ENCODE assay signal across 8 cellular contexts in the genomic region with DNA sequence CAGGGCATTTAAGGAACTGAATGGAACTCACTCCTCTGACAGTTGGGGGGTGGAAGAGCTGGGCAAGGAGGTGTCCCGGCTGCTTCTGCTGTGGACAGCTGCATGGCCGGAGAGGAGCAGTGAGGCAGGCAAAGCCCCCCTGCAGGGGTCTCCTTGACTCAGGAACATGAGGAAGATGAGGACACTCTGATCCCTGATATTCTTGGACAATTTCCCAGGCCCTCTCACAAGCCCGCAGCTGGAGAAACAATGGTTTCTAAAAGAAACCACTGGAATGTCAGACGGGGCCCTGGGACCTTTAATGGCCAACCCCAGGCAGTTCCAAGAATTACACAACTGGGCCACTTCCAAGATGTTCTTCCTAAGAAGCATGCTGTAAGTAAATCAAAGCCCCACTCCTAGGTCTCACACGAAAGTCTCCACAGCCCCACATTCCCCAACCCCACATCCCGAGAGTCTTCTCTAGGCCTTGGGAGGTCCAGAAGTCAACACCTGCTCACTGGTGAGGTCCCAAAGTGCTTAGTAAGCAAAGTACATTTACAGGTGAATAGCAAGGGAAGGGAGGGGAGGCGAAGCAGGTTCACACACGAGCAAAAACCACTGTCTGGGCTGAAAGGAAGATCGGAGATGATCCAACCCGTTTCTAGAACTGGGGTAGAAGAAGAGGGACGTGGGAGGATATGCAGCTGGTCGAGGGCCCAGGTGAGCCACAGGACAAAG. TPM values are rescaled to one million over a fixed set of nuclear protein-coding genes. Genes with fewer than 3 reads are reported as not detected.
DNase-seq lines count a peak whose midpoint lies in the region; ATAC-seq and TF ChIP-seq lines count a peak whose summit lies in the region.

No MANE protein-coding gene starts in this region.

- no peaks in the 10 kb centered on the region for H3K9me3 ChIP-seq in tibial nerve

- H3K4me1 Mint-ChIP-seq in activated CD4-positive, alpha-beta T cell treated with anti-CD3 and anti-CD28 coated beads for 36 hours = peaks cover 39% of the 10 kb centered on the region

- H3K36me3 ChIP-seq in kidney epithelial cell (ENCODE audit: control insufficient read depth, insufficient read depth, low read length) (no peaks in the 10 kb centered on the region), tibial nerve (peaks cover 0 to 17% (median 0%) of the 10 kb centered on the region in 3 donors)

- no peak for TF ChIP-seq POLR2A in tibial nerve (IDR thresholded peaks at IDR 0.05)

- no peaks in the 10 kb centered on the region for H3K9me3 Mint-ChIP-seq in activated CD4-positive, alpha-beta T cell treated with anti-CD3 and anti-CD28 coated beads for 36 hours (ENCODE audit: low read depth)

- intact Hi-C loops in activated CD4-positive, alpha-beta T cell treated with anti-CD3 and anti-CD28 coated beads for 36 hours (cut with DNase I, micrococcal nuclease) = loop anchor here (1.0 kb wide), 3 partner anchors 65 to 521 kb away; partner anchors contain the start of genes PRPF19 (in 1 of the 2) and TMEM138 (in 1 of the 2)

- H3K36me3 Mint-ChIP-seq in activated CD4-positive, alpha-beta T cell treated with anti-CD3 and anti-CD28 coated beads for 36 hours (ENCODE audit: low read depth) = peaks cover 21% of the 10 kb centered on the region

- H3K27me3 Mint-ChIP-seq in activated CD4-positive, alpha-beta T cell treated with anti-CD3 and anti-CD28 coated beads for 36 hours = no peaks in the 10 kb centered on the region

- H3K4me1 ChIP-seq in tibial nerve = peaks cover 0 to 59% (median 24%) of the 10 kb centered on the region in 4 donors

- 43 to 47% methylated on average over 11 to 12 of the region's 12 CpGs for WGBS in tibial nerve, 2 donors

- DNase-seq in activated CD4-positive, alpha-beta T cell treated with anti-CD3 and anti-CD28 coated beads for 36 hours = no peak
- no peak for DNase-seq in activated CD4-positive, alpha-beta T cell treated with anti-CD3 and anti-CD28 coated beads, Interleukin-2, amount 50 U/mL, for 4 hours
- peak; percentile 99 for DNase-seq in astrocyte of the cerebellum (ENCODE audit: low read depth)
- peak; percentile 78 for DNase-seq in kidney epithelial cell (ENCODE audit: low read depth)
- DNase-seq in tibial nerve (ENCODE audit: low spot score in 2 of 2) = peak; percentile 30 to 81
- DNase-seq in NCI-H2227 treated with DMSO at 0.1 percent for 48 hours (lab: John Stamatoyannopoulos, UW) = no peak
- no peak for DNase-seq in NOMO-1 treated with dmso at 0.1 percent for 144 hours (lab: John Stamatoyannopoulos, UW; ENCODE audit: unreplicated experiment)
- DNase-seq in GM10248 (ENCODE audit: extremely low spot score) = no peak

- TF ChIP-seq EP300 in tibial nerve (IDR thresholded peaks at IDR 0.05) = peak in 1 of 2 donors; percentile 45

- no peak overlapping the region for H3K4me3 ChIP-seq in astrocyte of the cerebellum (ENCODE audit: low read depth, low read length)
- H3K4me3 ChIP-seq in kidney epithelial cell (ENCODE audit: low read depth, low read length) = no peak overlapping the region
- H3K4me3 ChIP-seq in tibial nerve = peak overlapping the region in 3 of 4 donors; percentile 67 to 85 (median 76)

- TF ChIP-seq CTCF in astrocyte of the cerebellum (IDR thresholded peaks at IDR 0.05; ENCODE audit: low read depth, low read length, missing control alignments) (no peak), kidney epithelial cell (IDR thresholded peaks at IDR 0.05; ENCODE audit: insufficient read depth, low read length, poor library complexity, severe bottlenecking) (no peak), tibial nerve (IDR thresholded peaks at IDR 0.05) (no peak), GM10248 (IDR thresholded peaks at IDR 0.05; ENCODE audit: control extremely low read depth, extremely low read depth, low read depth, missing control alignments) (no peak)

- H3K27me3 ChIP-seq in kidney epithelial cell (ENCODE audit: control insufficient read depth, insufficient read depth, low read length) = no peaks in the 10 kb centered on the region
- H3K27me3 ChIP-seq in tibial nerve = no peaks in the 10 kb centered on the region

- H3K4me3 Mint-ChIP-seq in activated CD4-positive, alpha-beta T cell treated with anti-CD3 and anti-CD28 coated beads for 36 hours = peak overlapping the region; percentile 15

- H3K27ac Mint-ChIP-seq in activated CD4-positive, alpha-beta T cell treated with anti-CD3 and anti-CD28 coated beads for 36 hours = peak overlapping the region; percentile 96

- ATAC-seq in activated CD4-positive, alpha-beta T cell treated with anti-CD3 and anti-CD28 coated beads for 36 hours = no peak

- POLR2A ChIA-PET in activated CD4-positive, alpha-beta T cell treated with anti-CD3 and anti-CD28 coated beads for 36 hours (lab: Charles Lee) = no interaction called here
- POLR2A ChIA-PET in GM10248 (lab: Yijun Ruan, JAX) = interaction anchor here (0.8 kb wide), 1 partner anchor 73 kb away, joined by 3 read pairs; the partner anchor contains the start of gene TMEM109

- in situ Hi-C loops in astrocyte of the cerebellum (cut with HindIII; ENCODE audit: low sequenced_read_pairs) = no loop called here

- H3K27ac ChIP-seq in tibial nerve = peak overlapping the region; percentile 58 to 87 (median 80)

- CTCF ChIA-PET in activated CD4-positive, alpha-beta T cell treated with anti-CD3 and anti-CD28 coated beads for 36 hours (lab: Charles Lee) = interaction anchor here (0.6 to 2.9 kb wide), 3 partner anchors 10 to 113 kb away, joined by 3 to 19 read pairs (median 3); no protein-coding TSS in a partner anchor
- CTCF ChIA-PET in GM10248 (lab: Yijun Ruan, JAX) = interaction anchor here (1.0 to 4.6 kb wide), 4 partner anchors 9 to 346 kb away, joined by 3 to 42 read pairs (median 4); no protein-coding TSS in a partner anchor

RNA-seq across cellular contexts. Expression of gene CCDC86, which starts 1.0 kb away (rescaled TPM):
- total RNA-seq in activated CD4-positive, alpha-beta T cell treated with anti-CD3 and anti-CD28 coated beads for 36 hours = 10 to 100 TPM; 52.1 to 75.1 TPM
- total RNA-seq in kidney epithelial cell = 53.6 and 54.5 TPM in 2 replicates
- 10 to 100 TPM; 15.9 to 41.1 (median 27.3) TPM for total RNA-seq in tibial nerve

RNA-seq across cellular contexts. Expression of gene PTGDR2, which starts 14.9 kb away (rescaled TPM):
- under 1 TPM; 0.11 to 0.18 TPM for total RNA-seq in activated CD4-positive, alpha-beta T cell treated with anti-CD3 and anti-CD28 coated beads for 36 hours
- not detected in 2 replicates for total RNA-seq in kidney epithelial cell
- total RNA-seq in tibial nerve = 1 to 10 TPM in 1 of 4 donors, under 1 TPM in 3; 0.20 to 2.4 (median 0.46) TPM

RNA-seq across cellular contexts. Expression of gene ZP1, which starts 26.5 kb away (rescaled TPM):
- total RNA-seq in activated CD4-positive, alpha-beta T cell treated with anti-CD3 and anti-CD28 coated beads for 36 hours = not detected
- total RNA-seq in kidney epithelial cell (not detected in 2 replicates), tibial nerve (not detected)

RNA-seq across cellular contexts. Expression of gene MS4A10, which starts 55.7 kb away (rescaled TPM):
- not detected for total RNA-seq in activated CD4-positive, alpha-beta T cell treated with anti-CD3 and anti-CD28 coated beads for 36 hours
- not detected in 2 replicates for total RNA-seq in kidney epithelial cell
- total RNA-seq in tibial nerve = not detected

Comparison
In these comparisons a context has a peak if more than half of its experiments do, and no peak if none do; other contexts are left out.
1. DNase-seq: peak in astrocyte of the cerebellum (single experiment), kidney epithelial cell (single experiment) and tibial nerve (2 of 2); none in activated CD4-positive, alpha-beta T cell treated with anti-CD3 and anti-CD28 coated beads for 36 hours (single experiment), activated CD4-positive, alpha-beta T cell treated with anti-CD3 and anti-CD28 coated beads, Interleukin-2, amount 50 U/mL, for 4 hours (0 of 2), NCI-H2227 treated with DMSO at 0.1 percent for 48 hours (single experiment), NOMO-1 treated with dmso at 0.1 percent for 144 hours (single experiment) and GM10248 (single experiment).
2. H3K4me3 ChIP-seq: peak in tibial nerve (3 of 4); none in astrocyte of the cerebellum (single experiment) and kidney epithelial cell (single experiment).